ENCODE assay signal across 20 cellular contexts in genomic region chr17:21176996-21177395, GRCh38. TPM values are rescaled to one million over a fixed set of nuclear protein-coding genes. Genes with fewer than 3 reads are reported as not detected.
DNase-seq lines count a peak whose midpoint lies in the region; ATAC-seq and TF ChIP-seq lines count a peak whose summit lies in the region.
"Had no signal": no experiment of that assay in that cellular context is flagged by ENCODE, and none has a peak within 500 bp of the region (broad histone marks: within the 10 kb centered on the region; RNA-seq: fewer than 3 reads in every experiment).

No MANE protein-coding gene starts in this region.

- H2AFZ ChIP-seq in SK-N-SH (ENCODE audit: low read depth), result no peak overlapping the region

- H3K9me3 Mint-ChIP-seq in endodermal cell, result no peaks in the 10 kb centered on the region
- H3K9me3 Mint-ChIP-seq in activated T-cell treated with anti-CD3 and anti-CD28 coated beads, Interleukin-2, amount 50 U/mL, for 4 hours, result no peaks in the 10 kb centered on the region
- H3K9me3 Mint-ChIP-seq: CD14-positive monocyte had no signal

- peaks cover 12% of the 10 kb centered on the region for H3K4me1 Mint-ChIP-seq in endodermal cell
- no peaks in the 10 kb centered on the region for H3K4me1 Mint-ChIP-seq in activated T-cell treated with anti-CD3 and anti-CD28 coated beads, Interleukin-2, amount 50 U/mL, for 4 hours (ENCODE audit: low read depth)

- DNase-seq in SK-N-SH (peak; percentile 9), endodermal cell (peak; percentile 46), sigmoid colon (peak; percentile 32), vagina (ENCODE audit: extremely low spot score in 2 of 2) (peak; percentile 52)
- no peak for DNase-seq in activated naive CD4-positive, alpha-beta T cell (lab: John Stamatoyannopoulos, UW)
- no peak for DNase-seq in activated T-cell treated with anti-CD3 and anti-CD28 coated beads, Interleukin-2, amount 50 U/mL, for 4 hours
- DNase-seq: DMS 273 treated with DMSO at 0.1 percent for 48 hours; DND-41; HCEC 1CT; Kasumi-1; MG63; NCI-H1092; NCI-H146; NCI-H2081 treated with DMSO at 0.1 percent for 48 hours; NK-92 treated with Interleukin-12 subunit alpha and Interleukin-12 subunit beta, amount 100 ng/mL, for 24 hours had no signal

- no peak overlapping the region for H3K4me2 ChIP-seq in SK-N-SH

- no peak for TF ChIP-seq RAD21 in SK-N-SH (IDR thresholded peaks at IDR 0.05; ENCODE audit: low read length)

- POLR2A ChIA-PET in SK-N-SH (lab: Yijun Ruan, JAX), result no interaction called here

- no peaks in the 10 kb centered on the region for H3K27me3 Mint-ChIP-seq in endodermal cell (ENCODE audit: insufficient read depth)
- no peaks in the 10 kb centered on the region for H3K27me3 Mint-ChIP-seq in activated T-cell treated with anti-CD3 and anti-CD28 coated beads, Interleukin-2, amount 50 U/mL, for 4 hours (ENCODE audit: low read depth)

- no peak for TF ChIP-seq POLR2A in sigmoid colon (IDR thresholded peaks at IDR 0.05)
- no peak for TF ChIP-seq POLR2A in vagina (IDR thresholded peaks at IDR 0.05)

- TF ChIP-seq CTCF in SK-N-SH (IDR thresholded peaks at IDR 0.05) (no peak), endodermal cell (conservative IDR thresholded peaks at IDR 0.05) (no peak), sigmoid colon (IDR thresholded peaks at IDR 0.05) (no peak), vagina (IDR thresholded peaks at IDR 0.05) (no peak)

- no peak overlapping the region for H3K27ac Mint-ChIP-seq in endodermal cell

- no peak overlapping the region for H3K27ac ChIP-seq in SK-N-SH (ENCODE audit: low read depth in 2 of 2, low read length in 1 of 2)
- H3K27ac ChIP-seq in endodermal cell (ENCODE audit: low read depth, low read length), result no peak overlapping the region
- H3K27ac ChIP-seq in sigmoid colon, result no peak overlapping the region
- no peak overlapping the region for H3K27ac ChIP-seq in vagina
- H3K27ac ChIP-seq: 22Rv1 had no signal

- H3K9me3 ChIP-seq in SK-N-SH (no peaks in the 10 kb centered on the region), endodermal cell (ENCODE audit: control insufficient read depth, low read length) (no peaks in the 10 kb centered on the region), sigmoid colon (no peaks in the 10 kb centered on the region), vagina (no peaks in the 10 kb centered on the region)
- H3K9me3 ChIP-seq: MG63 had no signal

- H3K4me3 Mint-ChIP-seq in endodermal cell, result no peak overlapping the region
- no peak overlapping the region for H3K4me3 Mint-ChIP-seq in activated T-cell treated with anti-CD3 and anti-CD28 coated beads, Interleukin-2, amount 50 U/mL, for 4 hours
- H3K4me3 Mint-ChIP-seq: CD14-positive monocyte had no signal

- H3K36me3 ChIP-seq in SK-N-SH (replicated peaks in 1 of 2; ENCODE audit: control insufficient read depth in 1 of 2, insufficient read depth in 2 of 2, low read length in 1 of 2), result no peaks in the 10 kb centered on the region
- H3K36me3 ChIP-seq in endodermal cell (ENCODE audit: control insufficient read depth, insufficient read depth, low read length), result peaks cover 11% of the 10 kb centered on the region
- peaks cover 0 to 23% (median 0%) of the 10 kb centered on the region in 4 donors for H3K36me3 ChIP-seq in sigmoid colon
- H3K36me3 ChIP-seq in vagina, result peaks cover 0 to 14% of the 10 kb centered on the region in 2 donors
- H3K36me3 ChIP-seq: MG63 had no signal

- H3K27me3 ChIP-seq in SK-N-SH (ENCODE audit: insufficient read depth) (no peaks in the 10 kb centered on the region), endodermal cell (ENCODE audit: control insufficient read depth, insufficient read depth, low read length, poor library complexity, severe bottlenecking) (no peaks in the 10 kb centered on the region), sigmoid colon (no peaks in the 10 kb centered on the region), vagina (no peaks in the 10 kb centered on the region)
- H3K27me3 ChIP-seq: MG63 had no signal

- ATAC-seq in SK-N-SH treated with all-trans-retinoic acid at 6 μM for 48 hours (no peak), HG03039 (IDR thresholded peaks at IDR 0.05; ENCODE audit: unreplicated experiment) (no peak)
- no peak for ATAC-seq in activated T-cell treated with anti-CD3 and anti-CD28 coated beads, Interleukin-2, amount 50 U/mL, for 4 hours
- ATAC-seq: Right ventricle myocardium inferior had no signal

- 79% methylated on average over 10 of the region's 10 CpGs for WGBS in SK-N-SH (ENCODE audit: low lambda C conversion rate)
- 87 to 95% methylated on average over 8 to 10 of the region's 10 CpGs for WGBS in endodermal cell (ENCODE audit: insufficient coverage in 1 of 2, insufficient read length in 1 of 2), 2 experiments
- 86 to 87% methylated on average over 10 of the region's 10 CpGs for WGBS in sigmoid colon, 2 donors

- no peaks in the 10 kb centered on the region for H4K20me1 ChIP-seq in SK-N-SH (ENCODE audit: insufficient read depth)

- no peaks in the 10 kb centered on the region for H3F3A ChIP-seq in SK-N-SH (replicated peaks; ENCODE audit: insufficient read depth)

- H3K4me3 ChIP-seq in SK-N-SH (ENCODE audit: low read depth in 2 of 2, low read length in 1 of 2) (no peak overlapping the region), endodermal cell (ENCODE audit: low read length) (no peak overlapping the region), sigmoid colon (no peak overlapping the region), vagina (no peak overlapping the region)
- H3K4me3 ChIP-seq: MG63 had no signal

- H3K9ac ChIP-seq in SK-N-SH (no peak overlapping the region), endodermal cell (ENCODE audit: extremely low read depth, low read length, poor library complexity, severe bottlenecking) (no peak overlapping the region)

- TF ChIP-seq EP300 in SK-N-SH (IDR thresholded peaks at IDR 0.05; ENCODE audit: borderline replicate concordance in 1 of 2, low read depth in 1 of 2, low read length in 1 of 2) (no peak), sigmoid colon (IDR thresholded peaks at IDR 0.05) (no peak)

- H3K36me3 Mint-ChIP-seq in endodermal cell (ENCODE audit: low read depth), result peaks cover 42% of the 10 kb centered on the region
- peaks cover 19% of the 10 kb centered on the region for H3K36me3 Mint-ChIP-seq in activated T-cell treated with anti-CD3 and anti-CD28 coated beads, Interleukin-2, amount 50 U/mL, for 4 hours (ENCODE audit: insufficient read depth)

- H3K9me2 ChIP-seq in SK-N-SH, result no peaks in the 10 kb centered on the region

- no peaks in the 10 kb centered on the region for H3K79me2 ChIP-seq in SK-N-SH (ENCODE audit: insufficient read depth)

- intact Hi-C loops in sigmoid colon (cut with DNase I), result no loop called here
- intact Hi-C loops in vagina (cut with DNase I), result no loop called here

- no peaks in the 10 kb centered on the region for H3K4me1 ChIP-seq in SK-N-SH (ENCODE audit: control insufficient read depth in 1 of 2, insufficient read depth in 2 of 2, low read depth in 1 of 2, low read length in 1 of 2)
- no peaks in the 10 kb centered on the region for H3K4me1 ChIP-seq in endodermal cell (ENCODE audit: control insufficient read depth, insufficient read depth, low read length)
- peaks cover 0 to 18% (median 13%) of the 10 kb centered on the region in 4 donors for H3K4me1 ChIP-seq in sigmoid colon
- H3K4me1 ChIP-seq in vagina, result no peaks in the 10 kb centered on the region

- CTCF ChIA-PET in SK-N-SH (lab: Yijun Ruan, JAX), result no interaction called here

TF ChIP-seq in SK-N-SH, 30 proteins besides CTCF, POLR2A, EP300 and RAD21 (continues in another document):
- TF ChIP-seq RCOR1 (IDR thresholded peaks at IDR 0.05; ENCODE audit: low read length), result no peak
- no peak for TF ChIP-seq POLR2AphosphoS5 (IDR thresholded peaks at IDR 0.05; ENCODE audit: low read depth, low read length)
- TF ChIP-seq GABPA (IDR thresholded peaks at IDR 0.05; ENCODE audit: low read depth), result no peak
- TF ChIP-seq GATA2 (CRISPR knock-in tag; IDR thresholded peaks at IDR 0.05), result no peak

TF ChIP-seq in SK-N-SH treated with all-trans-retinoic acid at 6 μM for 48 hours, 23 proteins besides CTCF, POLR2A, EP300 and RAD21:
- TF ChIP-seq ZC3H10 (CRISPR knock-in tag; IDR thresholded peaks at IDR 0.05), result no peak

RNA-seq across cellular contexts. Expression of gene TMEM11, which starts 37.0 kb away (rescaled TPM):
- polyA plus RNA-seq in SK-N-SH (2012; rRNA removed) (43.8 and 52.3 TPM in 2 replicates), sigmoid colon (10 to 100 TPM; 27.7 to 51.6 (median 40.2) TPM)
- 32.1 and 35.3 TPM in 2 replicates for polyA plus RNA-seq in SK-N-SH (2012; cell fraction: cytosol; rRNA removed)
- polyA plus RNA-seq in SK-N-SH (2012; cell fraction: nucleus; rRNA removed), result 26.9 and 31.2 TPM in 2 replicates
- total RNA-seq in endodermal cell (10 to 100 TPM; 26.3 to 28.0 TPM), sigmoid colon (10 to 100 TPM; 14.5 to 32.8 (median 22.4) TPM), vagina (30.2 TPM)
- polyA plus RNA-seq in endodermal cell (2013, experiment 1 of 2), result 29.6 TPM
- 26.6 TPM for polyA plus RNA-seq in endodermal cell (2013, experiment 2 of 2)
- 10 to 100 TPM; 35.7 to 39.8 (median 35.7) TPM for total RNA-seq in activated T-cell treated with anti-CD3 and anti-CD28 coated beads, Interleukin-2, amount 50 U/mL, for 4 hours

RNA-seq across cellular contexts. Expression of gene DHRS7B, which starts 50.2 kb away (rescaled TPM):
- polyA plus RNA-seq in SK-N-SH (2012; rRNA removed) (17.8 and 24.2 TPM in 2 replicates), sigmoid colon (10 to 100 TPM in 2 of 3 donors, 1 to 10 TPM in 1; 8.3 to 30.7 (median 14.4) TPM)
- polyA plus RNA-seq in SK-N-SH (2012; cell fraction: cytosol; rRNA removed), result 9.8 and 11.1 TPM in 2 replicates
- 15.4 and 17.0 TPM in 2 replicates for polyA plus RNA-seq in SK-N-SH (2012; cell fraction: nucleus; rRNA removed)
- total RNA-seq in endodermal cell (10 to 100 TPM; 20.8 to 24.2 TPM), sigmoid colon (10 to 100 TPM; 19.7 to 31.9 (median 27.0) TPM), vagina (31.7 TPM)
- 16.9 TPM for polyA plus RNA-seq in endodermal cell (2013, experiment 1 of 2)
- 15.0 TPM for polyA plus RNA-seq in endodermal cell (2013, experiment 2 of 2)
- total RNA-seq in activated T-cell treated with anti-CD3 and anti-CD28 coated beads, Interleukin-2, amount 50 U/mL, for 4 hours, result 10 to 100 TPM; 13.3 to 17.1 (median 15.8) TPM

Comparison
In these comparisons a context has a peak if more than half of its experiments do, and no peak if none do; other contexts are left out.
1. DNase-seq: peak in SK-N-SH (single experiment), endodermal cell (single experiment), sigmoid colon (single experiment) and vagina (2 of 2); none in activated naive CD4-positive, alpha-beta T cell (0 of 4) and activated T-cell treated with anti-CD3 and anti-CD28 coated beads, Interleukin-2, amount 50 U/mL, for 4 hours (single experiment).